ENCODE assay signal across 14 cellular contexts in genomic region chr11:133228406-133229330, GRCh38.
DNase-seq lines count a peak whose midpoint lies in the region; ATAC-seq and TF ChIP-seq lines count a peak whose summit lies in the region.
"Had no signal": no experiment of that assay in that cellular context is flagged by ENCODE, and none has a peak within 500 bp of the region (broad histone marks: within the 10 kb centered on the region; RNA-seq: fewer than 3 reads in every experiment).

No MANE protein-coding gene starts in this region.

- no peaks in the 10 kb centered on the region for H3K27me3 ChIP-seq in body of pancreas

- H3K36me3 Mint-ChIP-seq in progenitor cell of endocrine pancreas (ENCODE audit: insufficient read depth), result no peaks in the 10 kb centered on the region

- WGBS in body of pancreas, 2 donors, result 18 to 23% methylated on average over 26 to 27 of the region's 27 CpGs
- WGBS in lower leg skin, 2 donors, result 17 to 21% methylated on average over 24 to 26 of the region's 27 CpGs

- intact Hi-C loops in body of pancreas (cut with DNase I) (no loop called here), lower leg skin (cut with DNase I; ENCODE audit: low total_unique reads) (no loop called here)

- H3K4me1 Mint-ChIP-seq in progenitor cell of endocrine pancreas (ENCODE audit: low read depth), result peaks cover 8% of the 10 kb centered on the region

- TF ChIP-seq POLR2A in body of pancreas (IDR thresholded peaks at IDR 0.05) (no peak), lower leg skin (IDR thresholded peaks at IDR 0.05) (no peak)

- no peak overlapping the region for H3K4me3 ChIP-seq in body of pancreas
- no peak overlapping the region for H3K4me3 ChIP-seq in lower leg skin (ENCODE audit: low read depth, poor library complexity, severe bottlenecking)

- H3K4me3 Mint-ChIP-seq in progenitor cell of endocrine pancreas (ENCODE audit: low read depth), result no peak overlapping the region

- H3K27ac Mint-ChIP-seq in progenitor cell of endocrine pancreas, result no peak overlapping the region
- H3K27ac Mint-ChIP-seq: activated T-helper 2 cell treated with anti-CD3 and anti-CD28 coated beads, Interferon-gamma antibody, Interleukin-2, Interleukin-4, amounts not matched to agents 10 μg/mL and 5 μg/mL and 100 μg/mL, durations not matched to agents 14 hours and 24 hours and 36 hours had no signal

- H3K27me3 Mint-ChIP-seq in progenitor cell of endocrine pancreas, result peaks cover 47% of the 10 kb centered on the region

- peaks cover 10% of the 10 kb centered on the region for H3K4me1 ChIP-seq in body of pancreas

- peak; percentile 45 for ATAC-seq in body of pancreas
- ATAC-seq: activated CD4-positive, CD25-positive, alpha-beta regulatory T cell treated with anti-CD3 and anti-CD28 coated beads, Interleukin-2, amount 50 U/mL, for 24 hours had no signal

- TF ChIP-seq CTCF in body of pancreas (IDR thresholded peaks at IDR 0.05) (no peak), lower leg skin (IDR thresholded peaks at IDR 0.05) (no peak), progenitor cell of endocrine pancreas (IDR thresholded peaks at IDR 0.05; ENCODE audit: unreplicated experiment) (no peak)

- peak overlapping the region in 1 of 4 donors; percentile 7 for H3K27ac ChIP-seq in body of pancreas

- DNase-seq in DMS79 treated with DMSO at 0.1 percent for 48 hours (lab: John Stamatoyannopoulos, UW) (peak; percentile 11), DMS79 (lab: John Stamatoyannopoulos, UW) (no peak), body of pancreas (peak; percentile 5 to 21 (median 15)), iPS-NIHi7 (ENCODE audit: extremely low spot score) (peak; percentile 77), superior temporal gyrus (ENCODE audit: extremely low spot score) (peak; percentile 19), lower leg skin (ENCODE audit: low spot score in 2 of 2) (no peak), OCI-M2 (lab: John Stamatoyannopoulos, UW; ENCODE audit: unreplicated experiment) (no peak), progenitor cell of endocrine pancreas (ENCODE audit: low spot score, unreplicated experiment) (no peak)
- DNase-seq: 8988T, DND-41, foreskin fibroblast, NCI-H187 treated with DMSO at 0.1 percent for 48 hours had no signal

- no peaks in the 10 kb centered on the region for H3K9me3 ChIP-seq in body of pancreas

- H3K36me3 ChIP-seq in body of pancreas (replicated peaks in 1 of 2; ENCODE audit: insufficient read depth in 1 of 2, low read depth in 2 of 2), result no peaks in the 10 kb centered on the region

- peaks cover 3% of the 10 kb centered on the region for H3K9me3 Mint-ChIP-seq in progenitor cell of endocrine pancreas (ENCODE audit: low read depth)
- H3K9me3 Mint-ChIP-seq: activated T-helper 2 cell treated with anti-CD3 and anti-CD28 coated beads, Interferon-gamma antibody, Interleukin-2, Interleukin-4, amounts not matched to agents 10 μg/mL and 5 μg/mL and 100 μg/mL, durations not matched to agents 14 hours and 24 hours and 36 hours had no signal

Comparison
In these comparisons a context has a peak if more than half of its experiments do, and no peak if none do; other contexts are left out.
1. DNase-seq: peak in DMS79 treated with DMSO at 0.1 percent for 48 hours (single experiment), body of pancreas (4 of 4), iPS-NIHi7 (single experiment) and superior temporal gyrus (single experiment); none in DMS79 (single experiment), lower leg skin (0 of 2), OCI-M2 (single experiment) and progenitor cell of endocrine pancreas (single experiment).